In genomic region chr1:155325596-155325893, GRCh38 we compare ENCODE assay signal across 10 cellular contexts. TPM values are rescaled to one million over a fixed set of nuclear protein-coding genes. Genes with fewer than 3 reads are reported as not detected.
DNase-seq lines count a peak whose midpoint lies in the region; ATAC-seq, FAIRE-seq and TF ChIP-seq lines count a peak whose summit lies in the region.
"Had no signal": no experiment of that assay in that cellular context is flagged by ENCODE, and none has a peak within 500 bp of the region (broad histone marks: within the 10 kb centered on the region; RNA-seq: fewer than 3 reads in every experiment).

No MANE protein-coding gene starts in this region.

- peak overlapping the region; percentile 9 for H3K27ac Mint-ChIP-seq in activated CD4-positive, alpha-beta memory T cell treated with anti-CD3 and anti-CD28 coated beads, Interleukin-2, amount 10 ng/mL, durations not matched to agents 7 days and 5 days
- H3K27ac Mint-ChIP-seq in glutamatergic neuron (ENCODE audit: unreplicated experiment), result no peak overlapping the region

- peak overlapping the region; percentile 100 for H3K4me2 ChIP-seq in HCT116 (ENCODE audit: low read length)

- TF ChIP-seq POLR2A in HCT116 (IDR thresholded peaks at IDR 0.05; ENCODE audit: borderline replicate concordance, extremely low read depth, insufficient read depth, insufficient read length), result no peak

- H3K4me1 Mint-ChIP-seq in activated CD4-positive, alpha-beta memory T cell treated with anti-CD3 and anti-CD28 coated beads, Interleukin-2, amount 10 ng/mL, durations not matched to agents 7 days and 5 days, result peaks cover 36% of the 10 kb centered on the region
- H3K4me1 Mint-ChIP-seq in glutamatergic neuron (ENCODE audit: low read depth, unreplicated experiment), result peaks cover 4% of the 10 kb centered on the region

- DNase-seq in HCT116 (ENCODE audit: low read depth, low spot score) (no peak), glutamatergic neuron (no peak), NCI-H1048 (lab: John Stamatoyannopoulos, UW) (no peak), DMS153 (lab: John Stamatoyannopoulos, UW) (no peak), urothelium cell line (ENCODE audit: low spot score) (no peak), midbrain (lab: John Stamatoyannopoulos, UW) (no peak)
- no peak for DNase-seq in activated CD4-positive, alpha-beta memory T cell treated with anti-CD3 and anti-CD28 coated beads, Interleukin-2, amount 10 ng/mL, durations not matched to agents 7 days and 5 days
- DNase-seq: activated effector memory CD4-positive, alpha-beta T cell treated with Interleukin-2 at 50 U/mL for 16 hours had no signal

- no peaks in the 10 kb centered on the region for H3K27me3 ChIP-seq in HCT116 (ENCODE audit: insufficient read depth, low read length)

- no peaks in the 10 kb centered on the region for H3K9me2 ChIP-seq in HCT116 (ENCODE audit: insufficient read depth)

- H3K79me2 ChIP-seq in HCT116 (ENCODE audit: insufficient read depth, low read length), result peaks cover 39% of the 10 kb centered on the region; the same call in 1 of the 2 replicates

- H3K36me3 Mint-ChIP-seq in activated CD4-positive, alpha-beta memory T cell treated with anti-CD3 and anti-CD28 coated beads, Interleukin-2, amount 10 ng/mL, durations not matched to agents 7 days and 5 days (ENCODE audit: low read depth), result peaks cover 15% of the 10 kb centered on the region
- no peaks in the 10 kb centered on the region for H3K36me3 Mint-ChIP-seq in glutamatergic neuron (ENCODE audit: unreplicated experiment)

- H3K9me3 ChIP-seq in HCT116 (ENCODE audit: control insufficient read depth in 1 of 2, insufficient read depth in 1 of 2, low read depth in 1 of 2, low read length in 2 of 2), result no peaks in the 10 kb centered on the region

- no peak for TF ChIP-seq RAD21 in HCT116 (IDR thresholded peaks at IDR 0.05; ENCODE audit: low read depth)

- no peak for ATAC-seq in HCT116

- H3K9me3 Mint-ChIP-seq in activated CD4-positive, alpha-beta memory T cell treated with anti-CD3 and anti-CD28 coated beads, Interleukin-2, amount 10 ng/mL, durations not matched to agents 7 days and 5 days, result no peaks in the 10 kb centered on the region
- H3K9me3 Mint-ChIP-seq in glutamatergic neuron (ENCODE audit: unreplicated experiment), result peaks cover 20% of the 10 kb centered on the region

- intact Hi-C loops in HCT116 (cut with micrococcal nuclease), result loop anchor here (10.0 kb wide), 1 partner anchor 151 kb away; the partner anchor contains the start of genes KRTCAP2 and TRIM46

- H3K4me3 ChIP-seq in HCT116 (replicated peaks in 1 of 2; ENCODE audit: low read depth in 1 of 2, low read length in 2 of 2), result peak overlapping the region; percentile 83 to 96
- H3K4me3 ChIP-seq in skin epidermis, result peak overlapping the region; percentile 63 to 91 (median 77)

- H2AFZ ChIP-seq in HCT116 (ENCODE audit: low read depth, low read length, poor library complexity, severe bottlenecking), result no peak overlapping the region

- no TSS peak for BruUV-seq in HCT116 (replicated peaks; lab: Mats Ljungman, UMichigan)

- no peaks in the 10 kb centered on the region for H3K27me3 Mint-ChIP-seq in activated CD4-positive, alpha-beta memory T cell treated with anti-CD3 and anti-CD28 coated beads, Interleukin-2, amount 10 ng/mL, durations not matched to agents 7 days and 5 days
- H3K27me3 Mint-ChIP-seq in glutamatergic neuron (ENCODE audit: unreplicated experiment), result peaks cover 24% of the 10 kb centered on the region

- TF ChIP-seq CTCF in HCT116 (IDR thresholded peaks at IDR 0.05 in 2 of 3, conservative IDR thresholded peaks at IDR 0.05 in 1 of 3; ENCODE audit: borderline replicate concordance in 1 of 3, insufficient read depth in 1 of 3, low read depth in 2 of 3, low read length in 2 of 3), result no peak
- TF ChIP-seq CTCF in glutamatergic neuron (IDR thresholded peaks at IDR 0.05; ENCODE audit: partially characterized antibody, unreplicated experiment), result no peak

- peak overlapping the region; percentile 87 for H3K9ac ChIP-seq in HCT116 (ENCODE audit: low read length)

- H3K27ac ChIP-seq in HCT116 (ENCODE audit: low read depth, low read length) (peak overlapping the region; percentile 96), skin epidermis (peak overlapping the region in 14 of 21 experiments; percentile 89 to 98 (median 95))

- H3K4me3 Mint-ChIP-seq in activated CD4-positive, alpha-beta memory T cell treated with anti-CD3 and anti-CD28 coated beads, Interleukin-2, amount 10 ng/mL, durations not matched to agents 7 days and 5 days, result peak overlapping the region; percentile 85
- peak overlapping the region; percentile 82 for H3K4me3 Mint-ChIP-seq in glutamatergic neuron (ENCODE audit: unreplicated experiment)

- no peak for FAIRE-seq in urothelium cell line (lab: Jason Lieb, UNC)

- RAD21 ChIA-PET in HCT116 (lab: Charles Lee; ENCODE audit: low non-redundant PET in 1 of 2, low total read pairs in 2 of 2, uncharacterized antibody in 2 of 2, unreplicated experiment in 2 of 2), result no interaction called here

- CTCF ChIA-PET in HCT116 (lab: Charles Lee), result interaction anchor here (1.0 to 3.9 kb wide), 2 partner anchors 47 to 75 kb away, joined by 5 to 44 read pairs; no protein-coding TSS in a partner anchor
- CTCF ChIA-PET in activated CD4-positive, alpha-beta memory T cell treated with anti-CD3 and anti-CD28 coated beads, Interleukin-2, amount 10 ng/mL, durations not matched to agents 7 days and 5 days (lab: Charles Lee), result no interaction called here

- no peaks in the 10 kb centered on the region for H4K20me1 ChIP-seq in HCT116 (ENCODE audit: insufficient read depth)

- POLR2A ChIA-PET in HCT116 (lab: Charles Lee), result interaction anchor here (1.2 kb wide), 1 partner anchor 74 kb away, joined by 3 read pairs; no protein-coding TSS in a partner anchor
- POLR2A ChIA-PET in activated CD4-positive, alpha-beta memory T cell treated with anti-CD3 and anti-CD28 coated beads, Interleukin-2, amount 10 ng/mL, durations not matched to agents 7 days and 5 days (lab: Charles Lee), result interaction anchor here (1.1 to 6.2 kb wide), 4 partner anchors 16 to 238 kb away, joined by 3 to 50 read pairs (median 12); partner anchors contain the start of genes ASH1L, FDPS, MTX1 and SCAMP3

- H3K36me3 ChIP-seq in HCT116 (ENCODE audit: control insufficient read depth in 1 of 2, insufficient read depth in 2 of 2, low read length in 2 of 2), result peaks cover 18 to 21% of the 10 kb centered on the region in 2 experiments; a peak in 3 of 4 replicates

- H3K4me1 ChIP-seq in HCT116 (ENCODE audit: control insufficient read depth in 1 of 2, insufficient read depth in 2 of 2, low read length in 2 of 2), result peaks cover 15 to 25% of the 10 kb centered on the region in 2 experiments

TF ChIP-seq in HCT116, 20 proteins besides CTCF, POLR2A, EP300 and RAD21:
- TF ChIP-seq SIN3A (IDR thresholded peaks at IDR 0.05; ENCODE audit: low read depth) (no peak), ZFX (IDR thresholded peaks at IDR 0.05) (no peak)

RNA-seq across cellular contexts. Expression of gene RUSC1, which starts 4.9 kb away (rescaled TPM):
- 69.2 TPM for total RNA-seq in HCT116 (2021; ENCODE audit: unreplicated experiment)
- polyA plus RNA-seq in HCT116 (2012), result 38.4 and 46.9 TPM in 2 replicates
- total RNA-seq in activated CD4-positive, alpha-beta memory T cell treated with anti-CD3 and anti-CD28 coated beads, Interleukin-2, amount 10 ng/mL, durations not matched to agents 7 days and 5 days, result 10 to 100 TPM; 24.6 to 26.2 TPM
- 305 TPM for total RNA-seq in glutamatergic neuron (ENCODE audit: unreplicated experiment)

RNA-seq across cellular contexts. Expression of gene FDPS, which starts 16.9 kb away (rescaled TPM):
- 269 TPM for total RNA-seq in HCT116 (2021; ENCODE audit: unreplicated experiment)
- polyA plus RNA-seq in HCT116 (2012), result 210 and 268 TPM in 2 replicates
- total RNA-seq in activated CD4-positive, alpha-beta memory T cell treated with anti-CD3 and anti-CD28 coated beads, Interleukin-2, amount 10 ng/mL, durations not matched to agents 7 days and 5 days, result 100 to 1,000 TPM; 350 to 352 TPM
- total RNA-seq in glutamatergic neuron (ENCODE audit: unreplicated experiment), result 265 TPM

RNA-seq across cellular contexts. Expression of gene PKLR, which starts 24.3 kb away (rescaled TPM):
- total RNA-seq in HCT116 (2021; ENCODE audit: unreplicated experiment) (0.17 TPM), glutamatergic neuron (ENCODE audit: unreplicated experiment) (not detected)
- polyA plus RNA-seq in HCT116 (2012), result not detected in 2 replicates
- not detected for total RNA-seq in activated CD4-positive, alpha-beta memory T cell treated with anti-CD3 and anti-CD28 coated beads, Interleukin-2, amount 10 ng/mL, durations not matched to agents 7 days and 5 days
- total RNA-seq: mononuclear cell had no signal

RNA-seq across cellular contexts. Expression of gene HCN3, which starts 48.3 kb away (rescaled TPM):
- total RNA-seq in HCT116 (2021; ENCODE audit: unreplicated experiment), result 8.5 TPM
- 6.3 TPM in 2 replicates for polyA plus RNA-seq in HCT116 (2012)
- 1 to 10 TPM; 3.7 to 4.9 TPM for total RNA-seq in activated CD4-positive, alpha-beta memory T cell treated with anti-CD3 and anti-CD28 coated beads, Interleukin-2, amount 10 ng/mL, durations not matched to agents 7 days and 5 days
- total RNA-seq in glutamatergic neuron (ENCODE audit: unreplicated experiment), result 30.5 TPM

RNA-seq across cellular contexts. Expression of gene CLK2, which starts 52.2 kb away (rescaled TPM):
- total RNA-seq in HCT116 (2021; ENCODE audit: unreplicated experiment) (72.6 TPM), glutamatergic neuron (ENCODE audit: unreplicated experiment) (74.8 TPM)
- 59.5 and 63.3 TPM in 2 replicates for polyA plus RNA-seq in HCT116 (2012)
- total RNA-seq in activated CD4-positive, alpha-beta memory T cell treated with anti-CD3 and anti-CD28 coated beads, Interleukin-2, amount 10 ng/mL, durations not matched to agents 7 days and 5 days, result 10 to 100 TPM; 78.0 to 82.0 TPM
